In the genomic region with DNA sequence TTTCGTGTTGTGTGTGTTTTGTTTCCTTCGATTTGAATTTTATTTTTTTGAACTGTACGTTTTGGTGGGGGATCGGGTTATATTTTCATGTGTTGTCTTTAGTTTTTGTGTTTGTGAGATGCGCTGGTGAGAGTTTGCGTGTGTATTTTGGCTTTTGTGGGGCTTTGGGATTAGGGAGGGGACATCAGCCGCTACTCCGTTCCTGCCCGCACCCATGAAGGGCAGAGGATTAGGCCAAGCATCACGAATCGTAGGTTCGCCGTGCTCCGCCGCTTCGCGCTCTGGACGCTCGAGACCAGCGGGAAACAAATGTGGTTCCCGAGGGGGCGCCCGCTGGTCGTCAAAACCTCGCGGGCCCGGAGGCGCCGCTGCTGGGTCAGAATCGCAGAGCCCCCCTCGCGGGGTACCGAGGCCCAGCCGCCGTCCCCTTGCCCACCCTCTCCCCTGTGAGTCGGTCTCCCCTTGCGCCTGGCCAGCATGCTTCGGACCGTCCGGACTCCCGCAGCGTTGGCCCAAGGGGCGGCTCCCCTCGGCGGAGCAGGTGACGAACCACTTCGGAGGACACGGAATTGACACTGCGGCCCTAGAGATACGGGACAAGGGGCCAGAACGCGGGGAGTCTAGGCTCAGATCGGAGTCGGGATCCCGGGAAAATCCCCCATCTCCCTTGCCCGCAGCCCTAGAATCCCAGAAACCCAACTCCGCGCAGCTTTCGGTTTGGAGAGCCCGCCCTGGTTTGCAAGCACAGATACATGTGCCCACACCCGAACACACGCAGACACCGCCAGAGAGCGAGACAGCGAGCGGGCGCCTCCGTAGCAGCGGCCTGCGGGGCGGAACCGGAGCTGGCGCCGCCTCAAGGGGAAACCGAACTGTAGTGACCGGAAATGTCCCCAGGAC, we compare ENCODE assay signal across 1 cellular context.
TF ChIP-seq lines count a peak whose summit lies in the region.

No MANE protein-coding gene starts in this region.

TF ChIP-seq in SK-N-SH, 30 proteins besides CTCF, POLR2A, EP300 and RAD21 (continued from another document):
- TF ChIP-seq, protein P1, sequence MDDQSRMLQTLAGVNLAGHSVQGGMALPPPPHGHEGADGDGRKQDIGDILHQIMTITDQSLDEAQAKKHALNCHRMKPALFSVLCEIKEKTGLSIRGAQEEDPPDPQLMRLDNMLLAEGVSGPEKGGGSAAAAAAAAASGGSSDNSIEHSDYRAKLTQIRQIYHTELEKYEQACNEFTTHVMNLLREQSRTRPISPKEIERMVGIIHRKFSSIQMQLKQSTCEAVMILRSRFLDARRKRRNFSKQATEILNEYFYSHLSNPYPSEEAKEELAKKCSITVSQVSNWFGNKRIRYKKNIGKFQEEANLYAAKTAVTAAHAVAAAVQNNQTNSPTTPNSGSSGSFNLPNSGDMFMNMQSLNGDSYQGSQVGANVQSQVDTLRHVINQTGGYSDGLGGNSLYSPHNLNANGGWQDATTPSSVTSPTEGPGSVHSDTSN (IDR thresholded peaks at IDR 0.05), result no peak
- peak; percentile 28; the same call in 1 of the 2 replicates for TF ChIP-seq MXI1 (IDR thresholded peaks at IDR 0.05; ENCODE audit: low read depth, low read length)
- TF ChIP-seq RCOR1 (IDR thresholded peaks at IDR 0.05; ENCODE audit: low read length), result no peak
- TF ChIP-seq POLR2AphosphoS5 (IDR thresholded peaks at IDR 0.05; ENCODE audit: low read depth, low read length), result no peak
- no peak for TF ChIP-seq GATA2 (CRISPR knock-in tag; IDR thresholded peaks at IDR 0.05)
- TF ChIP-seq, protein P2, sequence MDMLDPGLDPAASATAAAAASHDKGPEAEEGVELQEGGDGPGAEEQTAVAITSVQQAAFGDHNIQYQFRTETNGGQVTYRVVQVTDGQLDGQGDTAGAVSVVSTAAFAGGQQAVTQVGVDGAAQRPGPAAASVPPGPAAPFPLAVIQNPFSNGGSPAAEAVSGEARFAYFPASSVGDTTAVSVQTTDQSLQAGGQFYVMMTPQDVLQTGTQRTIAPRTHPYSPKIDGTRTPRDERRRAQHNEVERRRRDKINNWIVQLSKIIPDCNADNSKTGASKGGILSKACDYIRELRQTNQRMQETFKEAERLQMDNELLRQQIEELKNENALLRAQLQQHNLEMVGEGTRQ (IDR thresholded peaks at IDR 0.05; ENCODE audit: borderline replicate concordance, low read depth, low read length), result no peak
- TF ChIP-seq CHD2 (IDR thresholded peaks at IDR 0.05; ENCODE audit: low read length, partially characterized antibody), result no peak
- no peak for TF ChIP-seq TCF12 (IDR thresholded peaks at IDR 0.05)
- TF ChIP-seq, protein P3, sequence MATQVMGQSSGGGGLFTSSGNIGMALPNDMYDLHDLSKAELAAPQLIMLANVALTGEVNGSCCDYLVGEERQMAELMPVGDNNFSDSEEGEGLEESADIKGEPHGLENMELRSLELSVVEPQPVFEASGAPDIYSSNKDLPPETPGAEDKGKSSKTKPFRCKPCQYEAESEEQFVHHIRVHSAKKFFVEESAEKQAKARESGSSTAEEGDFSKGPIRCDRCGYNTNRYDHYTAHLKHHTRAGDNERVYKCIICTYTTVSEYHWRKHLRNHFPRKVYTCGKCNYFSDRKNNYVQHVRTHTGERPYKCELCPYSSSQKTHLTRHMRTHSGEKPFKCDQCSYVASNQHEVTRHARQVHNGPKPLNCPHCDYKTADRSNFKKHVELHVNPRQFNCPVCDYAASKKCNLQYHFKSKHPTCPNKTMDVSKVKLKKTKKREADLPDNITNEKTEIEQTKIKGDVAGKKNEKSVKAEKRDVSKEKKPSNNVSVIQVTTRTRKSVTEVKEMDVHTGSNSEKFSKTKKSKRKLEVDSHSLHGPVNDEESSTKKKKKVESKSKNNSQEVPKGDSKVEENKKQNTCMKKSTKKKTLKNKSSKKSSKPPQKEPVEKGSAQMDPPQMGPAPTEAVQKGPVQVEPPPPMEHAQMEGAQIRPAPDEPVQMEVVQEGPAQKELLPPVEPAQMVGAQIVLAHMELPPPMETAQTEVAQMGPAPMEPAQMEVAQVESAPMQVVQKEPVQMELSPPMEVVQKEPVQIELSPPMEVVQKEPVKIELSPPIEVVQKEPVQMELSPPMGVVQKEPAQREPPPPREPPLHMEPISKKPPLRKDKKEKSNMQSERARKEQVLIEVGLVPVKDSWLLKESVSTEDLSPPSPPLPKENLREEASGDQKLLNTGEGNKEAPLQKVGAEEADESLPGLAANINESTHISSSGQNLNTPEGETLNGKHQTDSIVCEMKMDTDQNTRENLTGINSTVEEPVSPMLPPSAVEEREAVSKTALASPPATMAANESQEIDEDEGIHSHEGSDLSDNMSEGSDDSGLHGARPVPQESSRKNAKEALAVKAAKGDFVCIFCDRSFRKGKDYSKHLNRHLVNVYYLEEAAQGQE (IDR thresholded peaks at IDR 0.05; ENCODE audit: low read depth, low read length), result no peak
- no peak for TF ChIP-seq FOXM1 (IDR thresholded peaks at IDR 0.05; ENCODE audit: low read depth)
- no peak for TF ChIP-seq FOSL2 (IDR thresholded peaks at IDR 0.05; ENCODE audit: borderline replicate concordance, low read depth)
- TF ChIP-seq EZH2phosphoT487 (IDR thresholded peaks at IDR 0.05; ENCODE audit: borderline replicate concordance, low read depth), result peak; percentile 97
- TF ChIP-seq NFIC (IDR thresholded peaks at IDR 0.05; ENCODE audit: borderline replicate concordance), result no peak
- no peak for TF ChIP-seq NRF1 (IDR thresholded peaks at IDR 0.05; ENCODE audit: low read depth, low read length)
- no peak for TF ChIP-seq SMC3 (IDR thresholded peaks at IDR 0.05; ENCODE audit: low read depth, low read length)
- TF ChIP-seq MEF2A (IDR thresholded peaks at IDR 0.05; ENCODE audit: borderline replicate concordance, low read depth), result no peak
- TF ChIP-seq RFX5 (IDR thresholded peaks at IDR 0.05; ENCODE audit: low read length), result no peak
